1 cellular context compared by ENCODE assay signal in genomic region chr17:39027440-39028035, GRCh38.
TF ChIP-seq lines count a peak whose summit lies in the region.

No MANE protein-coding gene starts in this region.

TF ChIP-seq in SK-N-SH treated with all-trans-retinoic acid at 6 μM for 48 hours, 23 proteins besides CTCF, POLR2A, EP300 and RAD21 (continued from another document):
- no peak for TF ChIP-seq TSHZ2 (CRISPR knock-in tag; IDR thresholded peaks at IDR 0.05)
- TF ChIP-seq ARNTL (CRISPR knock-in tag; IDR thresholded peaks at IDR 0.05; ENCODE audit: borderline replicate concordance, low read depth): no peak
- no peak for TF ChIP-seq ESRRG (CRISPR knock-in tag; IDR thresholded peaks at IDR 0.05)
- no peak for TF ChIP-seq RARB (CRISPR knock-in tag; IDR thresholded peaks at IDR 0.05)
- no peak for TF ChIP-seq CREB5 (CRISPR knock-in tag; IDR thresholded peaks at IDR 0.05; ENCODE audit: low read depth)
- no peak for TF ChIP-seq ZFP3 (CRISPR knock-in tag; IDR thresholded peaks at IDR 0.05)
